Comparison of ENCODE assay signal across 8 cellular contexts in the genomic region with DNA sequence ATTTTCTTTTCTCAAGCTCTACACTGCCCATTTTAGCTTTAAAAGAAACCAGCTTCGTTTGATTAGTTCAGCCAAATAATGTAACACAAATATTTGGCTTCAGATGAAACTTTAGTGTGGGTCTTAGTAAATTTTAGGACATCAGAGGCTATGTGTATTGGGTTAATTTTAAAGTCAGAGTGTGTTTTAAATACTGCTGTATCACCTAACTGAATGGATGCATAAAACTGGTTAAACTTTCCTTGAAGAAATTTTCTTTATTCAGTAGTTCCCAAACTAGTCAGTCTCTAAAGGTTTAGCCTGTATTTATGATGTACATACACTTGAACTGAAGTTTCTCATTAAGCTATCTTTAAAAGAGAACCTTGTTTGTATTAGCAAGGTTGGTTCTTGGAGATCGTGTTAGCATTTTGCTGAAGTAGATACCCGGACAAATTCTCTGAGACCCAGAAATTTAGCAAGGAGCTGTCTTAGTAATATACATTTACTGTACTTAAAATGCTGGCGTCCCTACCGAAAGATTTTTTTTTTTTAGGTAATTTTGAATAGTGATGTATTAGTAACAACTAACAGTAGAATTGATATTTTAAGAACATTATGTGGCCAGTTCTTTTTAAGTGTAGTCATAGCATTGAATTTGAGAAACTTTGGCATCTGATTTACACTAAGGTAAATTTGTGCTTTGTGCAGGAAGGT. TPM values are rescaled to one million over a fixed set of nuclear protein-coding genes. Genes with fewer than 3 reads are reported as not detected.
DNase-seq lines count a peak whose midpoint lies in the region; ATAC-seq and TF ChIP-seq lines count a peak whose summit lies in the region.

No MANE protein-coding gene starts in this region.

- no peak overlapping the region for H2BK15ac ChIP-seq in neuronal stem cell (ENCODE audit: low read length)

- in situ Hi-C loops in Panc1 (cut with HindIII; ENCODE audit: low pct_unique_long_range_greater_than_20kb, low sequenced_read_pairs): no loop called here

- H2BK5ac ChIP-seq in neuronal stem cell (ENCODE audit: low read length): no peak overlapping the region

- CTCF ChIA-PET in Panc1 (lab: Charles Lee): interaction anchor here (0.7 kb wide), 1 partner anchor 828 kb away, joined by 5 read pairs; no protein-coding TSS in a partner anchor

- H2AK5ac ChIP-seq in neuronal stem cell (ENCODE audit: low read depth, low read length): no peak overlapping the region

- no peak overlapping the region for H3K14ac ChIP-seq in neuronal stem cell (ENCODE audit: low read length)

- H3K27ac ChIP-seq in Panc1 (ENCODE audit: low read length) (peak overlapping the region; percentile 93), esophagus muscularis mucosa (replicated peaks in 1 of 4) (peak overlapping the region; percentile 95 to 97 (median 96)), rectal smooth muscle tissue (ENCODE audit: low read depth, low read length) (peak overlapping the region; percentile 61), neuronal stem cell (replicated peaks; ENCODE audit: low read length) (no peak overlapping the region)

- H2AFZ ChIP-seq in neuronal stem cell (ENCODE audit: low read length): no peak overlapping the region

- TF ChIP-seq CTCF in GM12864 (IDR thresholded peaks at IDR 0.05; ENCODE audit: low read depth, low read length, missing control alignments): no peak
- no peak for TF ChIP-seq CTCF in Panc1 (IDR thresholded peaks at IDR 0.05)
- TF ChIP-seq CTCF in esophagus muscularis mucosa (IDR thresholded peaks at IDR 0.05): no peak

- H3K18ac ChIP-seq in neuronal stem cell (ENCODE audit: low read length): no peak overlapping the region

- H3K23ac ChIP-seq in neuronal stem cell (ENCODE audit: low read depth, low read length, poor library complexity): no peak overlapping the region

- H4K8ac ChIP-seq in neuronal stem cell (ENCODE audit: low read depth, low read length): no peak overlapping the region

- H2BK12ac ChIP-seq in neuronal stem cell (ENCODE audit: low read length): no peak overlapping the region

- H3K36me3 ChIP-seq in Panc1 (ENCODE audit: control insufficient read depth, insufficient read depth, low read length): no peaks in the 10 kb centered on the region; the same call in 1 of the 2 replicates
- no peaks in the 10 kb centered on the region for H3K36me3 ChIP-seq in esophagus muscularis mucosa
- H3K36me3 ChIP-seq in rectal smooth muscle tissue (ENCODE audit: control insufficient read depth, insufficient read depth, low read length): no peaks in the 10 kb centered on the region
- no peaks in the 10 kb centered on the region for H3K36me3 ChIP-seq in neuronal stem cell (replicated peaks in 1 of 2; ENCODE audit: control insufficient read depth in 2 of 2, insufficient read depth in 2 of 2, low read length in 2 of 2)

- ATAC-seq in Panc1 (no peak), GM21737 (IDR thresholded peaks at IDR 0.05; ENCODE audit: unreplicated experiment) (no peak), HG03139 (IDR thresholded peaks at IDR 0.05; ENCODE audit: unreplicated experiment) (no peak)

- DNase-seq in GM12864 (ENCODE audit: low read depth): no peak
- DNase-seq in Panc1 (ENCODE audit: low read depth, low spot score): no peak
- no peak for DNase-seq in esophagus muscularis mucosa (ENCODE audit: extremely low spot score)
- DNase-seq in HCEC 1CT: no peak
- no peak for DNase-seq in neuronal stem cell (ENCODE audit: low spot score)

- H4K91ac ChIP-seq in neuronal stem cell (ENCODE audit: low read depth, low read length, poor library complexity): no peak overlapping the region

- no peak overlapping the region for H3K4me2 ChIP-seq in neuronal stem cell (ENCODE audit: insufficient read depth, low read length, poor library complexity, severe bottlenecking)

- POLR2A ChIA-PET in Panc1 (lab: Charles Lee): interaction anchor here (0.6 kb wide), 1 partner anchor 146 kb away, joined by 3 read pairs; no protein-coding TSS in a partner anchor

- BruUV-seq in Panc1 (replicated peaks; lab: Mats Ljungman, UMichigan): no TSS peak

- WGBS in esophagus muscularis mucosa: 19% methylated on average over 5 of the region's 5 CpGs
- WGBS in neuronal stem cell (ENCODE audit: extremely low coverage in 2 of 2, insufficient read length in 2 of 2, insufficient replicate concordance in 1 of 2), 2 donors: no CpG with 5 or more reads among the region's 5 CpGs

- TF ChIP-seq POLR2A in esophagus muscularis mucosa (IDR thresholded peaks at IDR 0.05; ENCODE audit: low read depth): no peak

- H2BK120ac ChIP-seq in neuronal stem cell (ENCODE audit: low read depth, low read length): no peak overlapping the region

- intact Hi-C loops in Panc1 (cut with micrococcal nuclease; ENCODE audit: unreplicated experiment): no loop called here
- intact Hi-C loops in esophagus muscularis mucosa (cut with DNase I): no loop called here

- H3K4me1 ChIP-seq in Panc1 (ENCODE audit: control insufficient read depth, insufficient read depth, low read length) (peaks cover 21% of the 10 kb centered on the region), esophagus muscularis mucosa (peaks cover 0 to 59% (median 51%) of the 10 kb centered on the region in 4 donors), rectal smooth muscle tissue (ENCODE audit: control insufficient read depth, insufficient read depth, low read length) (peaks cover 3% of the 10 kb centered on the region), neuronal stem cell (ENCODE audit: control insufficient read depth in 2 of 2, insufficient read depth in 1 of 2, low read depth in 1 of 2, low read length in 2 of 2) (peaks cover 2 to 3% of the 10 kb centered on the region in 2 donors)

- H3K4me3 ChIP-seq in GM12864 (ENCODE audit: low read depth, low read length): peak overlapping the region; percentile 96
- peak overlapping the region; percentile 73 to 93 for H3K4me3 ChIP-seq in Panc1 (ENCODE audit: low read depth in 2 of 2, low read length in 2 of 2)
- peak overlapping the region; percentile 67 to 89 (median 88) for H3K4me3 ChIP-seq in esophagus muscularis mucosa
- H3K4me3 ChIP-seq in rectal smooth muscle tissue (ENCODE audit: low read length): peak overlapping the region; percentile 81
- H3K4me3 ChIP-seq in neuronal stem cell (ENCODE audit: low read length in 2 of 2): peak overlapping the region in 1 of 2 donors; percentile 67

- H3K79me1 ChIP-seq in neuronal stem cell (ENCODE audit: low read depth, low read length): peaks cover 6% of the 10 kb centered on the region

- no peak overlapping the region for H3K4ac ChIP-seq in neuronal stem cell (ENCODE audit: low read length)

- H3K27me3 ChIP-seq in Panc1 (ENCODE audit: control insufficient read depth, insufficient read depth, low read length): no peaks in the 10 kb centered on the region
- no peaks in the 10 kb centered on the region for H3K27me3 ChIP-seq in esophagus muscularis mucosa
- H3K27me3 ChIP-seq in rectal smooth muscle tissue (ENCODE audit: control insufficient read depth, insufficient read depth, low read length): no peaks in the 10 kb centered on the region
- H3K27me3 ChIP-seq in neuronal stem cell (ENCODE audit: control insufficient read depth in 3 of 3, insufficient read depth in 3 of 3, low read depth in 1 of 3, low read length in 3 of 3): no peaks in the 10 kb centered on the region

- no peak for TF ChIP-seq EP300 in esophagus muscularis mucosa (IDR thresholded peaks at IDR 0.05)

- no peak overlapping the region for H3K9ac ChIP-seq in rectal smooth muscle tissue (ENCODE audit: low read length)
- no peak overlapping the region for H3K9ac ChIP-seq in neuronal stem cell (ENCODE audit: low read depth, low read length, poor library complexity)

- H3K9me3 ChIP-seq in Panc1 (ENCODE audit: control insufficient read depth, insufficient read depth, low read depth, low read length) (no peaks in the 10 kb centered on the region), esophagus muscularis mucosa (no peaks in the 10 kb centered on the region), neuronal stem cell (replicated peaks in 1 of 2; ENCODE audit: control insufficient read depth in 2 of 2, insufficient read depth in 1 of 2, low read depth in 1 of 2, low read length in 2 of 2) (no peaks in the 10 kb centered on the region)

RNA-seq across cellular contexts. Expression of gene DIPK2A, which starts 2.7 kb away (rescaled TPM):
- total RNA-seq in Panc1 (2021; ENCODE audit: unreplicated experiment) (14.3 TPM), esophagus muscularis mucosa (10 to 100 TPM; 38.8 to 68.6 (median 48.3) TPM)
- 12.5 TPM for polyA plus RNA-seq in Panc1 (2012; ENCODE audit: insufficient read length)
- 23.7 TPM for polyA plus RNA-seq in neuronal stem cell (2013, experiment 1 of 2)
- 25.4 TPM for polyA plus RNA-seq in neuronal stem cell (2013, experiment 2 of 2)
